1 cellular context compared by ENCODE assay signal in the genomic region with DNA sequence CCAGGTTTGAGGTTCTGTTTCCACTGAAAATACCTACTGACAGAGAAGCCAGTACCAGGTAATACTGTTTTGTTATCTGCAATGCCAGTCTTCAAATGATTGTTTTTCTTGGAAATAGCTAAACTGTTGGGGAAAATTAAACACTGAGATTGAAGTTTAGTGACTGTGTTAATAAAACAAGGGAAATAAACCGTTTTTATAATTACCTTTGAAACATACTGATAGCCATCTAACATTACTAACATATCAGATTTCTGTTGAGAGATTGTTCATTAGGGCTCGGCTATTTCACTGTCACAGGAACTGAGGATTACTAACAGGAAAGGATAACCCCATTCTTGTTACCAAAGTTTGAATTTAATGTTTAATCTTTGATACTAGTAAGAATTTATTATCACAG.
TF ChIP-seq lines count a peak whose summit lies in the region.

No MANE protein-coding gene starts in this region.

TF ChIP-seq in HCT116, 20 proteins besides CTCF, POLR2A, EP300 and RAD21 (continued from another document):
- TF ChIP-seq ZBTB33 (IDR thresholded peaks at IDR 0.05; ENCODE audit: extremely low read depth, insufficient replicate concordance, low read length) = no peak
- TF ChIP-seq YY1 (IDR thresholded peaks at IDR 0.05; ENCODE audit: extremely low read depth, insufficient replicate concordance, low read depth, low read length) = no peak
- no peak for TF ChIP-seq CEBPB (IDR thresholded peaks at IDR 0.05; ENCODE audit: low read depth)
- TF ChIP-seq SIN3A (IDR thresholded peaks at IDR 0.05; ENCODE audit: low read depth) = no peak
- TF ChIP-seq SRF (IDR thresholded peaks at IDR 0.05; ENCODE audit: low read depth) = no peak
- no peak for TF ChIP-seq EZH2phosphoT487 (IDR thresholded peaks at IDR 0.05; ENCODE audit: borderline replicate concordance)
- TF ChIP-seq ZFX (IDR thresholded peaks at IDR 0.05) = no peak
